In the genomic region with DNA sequence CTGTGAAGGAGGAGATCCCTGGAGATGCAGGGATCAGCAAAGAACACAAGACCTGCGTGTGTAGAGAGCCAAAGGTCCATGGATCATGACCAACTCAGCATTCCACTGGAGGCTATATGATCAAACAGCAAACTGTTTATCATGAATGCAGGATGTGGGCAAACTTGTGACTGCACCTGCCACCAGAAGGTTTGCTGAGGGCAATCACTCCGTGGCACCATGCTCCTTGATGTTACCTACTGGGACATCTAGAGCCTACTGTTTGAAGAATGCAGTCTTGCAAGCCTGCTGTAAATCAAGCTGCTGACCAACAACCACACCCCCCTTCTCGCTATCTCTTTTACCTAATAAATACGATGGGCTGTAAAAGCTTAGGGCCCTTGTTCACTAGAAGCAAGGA, we compare ENCODE assay signal across 10 cellular contexts. TPM values are rescaled to one million over a fixed set of nuclear protein-coding genes. Genes with fewer than 3 reads are reported as not detected.
"Had no signal": no experiment of that assay in that cellular context is flagged by ENCODE, and none has a peak within 500 bp of the region (broad histone marks: within the 10 kb centered on the region; RNA-seq: fewer than 3 reads in every experiment).

No MANE protein-coding gene starts in this region.

- ATAC-seq: GM23338, HepG2, K562 had no signal

- H3K27ac ChIP-seq: HL-60 had no signal

- H3K4me3 ChIP-seq: GM23338, K562 had no signal

- DNase-seq: H9, HCEC 1CT, HFFc6, KG1 had no signal

RNA-seq across cellular contexts. Expression of a gene that starts 9.7 kb away (rescaled TPM):
- total RNA-seq: GM23338, H1, H9, HepG2, HFFc6, HT1080, K562 had no signal

RNA-seq across cellular contexts. Expression of a gene that starts 18.3 kb away (rescaled TPM):
- total RNA-seq: GM23338, H1, H9, HepG2, HFFc6, HT1080, K562 had no signal

RNA-seq across cellular contexts. Expression of a gene that starts 43.2 kb away (rescaled TPM):
- total RNA-seq: GM23338, H1, H9, HepG2, HFFc6, HT1080, K562 had no signal

RNA-seq across cellular contexts. Expression of a gene that starts 47.2 kb away (rescaled TPM):
- total RNA-seq: GM23338, H1, H9, HepG2, HFFc6, HT1080, K562 had no signal
